25 cellular contexts compared by ENCODE assay signal in genomic region chr11:69388210-69388609, GRCh38.
A peak's percentile ranks its signal among the peaks of the same experiment; 100 is the strongest.
DNase-seq lines count a peak whose midpoint lies in the region; ATAC-seq, FAIRE-seq and TF ChIP-seq lines count a peak whose summit lies in the region.
"Had no signal": no experiment of that assay in that cellular context is flagged by ENCODE, and none has a peak within 500 bp of the region (broad histone marks: within the 10 kb centered on the region; RNA-seq: fewer than 3 reads in every experiment).

No MANE protein-coding gene starts in this region.

- H3K9me2 ChIP-seq in HCT116 (ENCODE audit: insufficient read depth) = no peaks in the 10 kb centered on the region
- H3K9me2 ChIP-seq in SK-N-SH = no peaks in the 10 kb centered on the region

- no peak for FAIRE-seq in K562 (lab: Jason Lieb, UNC)
- FAIRE-seq: A549, GM12892, H1 had no signal

- H3F3A ChIP-seq in SK-N-SH (replicated peaks; ENCODE audit: insufficient read depth) = no peaks in the 10 kb centered on the region

- H3K9me3 Mint-ChIP-seq in progenitor cell of endocrine pancreas (ENCODE audit: low read depth) = peaks cover 17% of the 10 kb centered on the region

- H3K9me1 ChIP-seq in K562 (ENCODE audit: control insufficient read depth, insufficient read depth, low read length) = no peaks in the 10 kb centered on the region

- peaks cover 3% of the 10 kb centered on the region for H3K36me3 Mint-ChIP-seq in progenitor cell of endocrine pancreas (ENCODE audit: insufficient read depth)

- H2AFZ ChIP-seq in HCT116 (ENCODE audit: low read depth, low read length, poor library complexity, severe bottlenecking) (no peak overlapping the region), K562 (ENCODE audit: low read depth, low read length) (no peak overlapping the region), SK-N-SH (ENCODE audit: low read depth) (no peak overlapping the region)
- H2AFZ ChIP-seq: GM23248 had no signal

- no peak overlapping the region for H3K9ac ChIP-seq in HCT116 (ENCODE audit: low read length)
- H3K9ac ChIP-seq in K562 (ENCODE audit: insufficient read depth in 1 of 2, low read depth in 2 of 2, low read length in 2 of 2) = no peak overlapping the region
- no peak overlapping the region for H3K9ac ChIP-seq in SK-N-SH
- H3K9ac ChIP-seq: GM23248 had no signal

- in situ Hi-C loops in K562 (cut with MboI) = no loop called here

- no peaks in the 10 kb centered on the region for H3K36me3 ChIP-seq in HCT116 (ENCODE audit: control insufficient read depth in 1 of 2, insufficient read depth in 2 of 2, low read length in 2 of 2)
- H3K36me3 ChIP-seq in K562 (ENCODE audit: control insufficient read depth, insufficient read depth, low read length) = no peaks in the 10 kb centered on the region; the same call in 2 of the 3 replicates
- H3K36me3 ChIP-seq in SK-N-SH (replicated peaks in 1 of 2; ENCODE audit: control insufficient read depth in 1 of 2, insufficient read depth in 2 of 2, low read length in 1 of 2) = no peaks in the 10 kb centered on the region

- H3K4me3 Mint-ChIP-seq in progenitor cell of endocrine pancreas (ENCODE audit: low read depth) = no peak overlapping the region
- H3K4me3 Mint-ChIP-seq: CD4-positive, alpha-beta memory T cell; HFFc6 had no signal

- intact Hi-C loops in HCT116 (cut with micrococcal nuclease) (no loop called here), K562 (cut with micrococcal nuclease) (no loop called here)

- H3K27ac Mint-ChIP-seq in progenitor cell of endocrine pancreas = peak overlapping the region; percentile 94
- H3K27ac Mint-ChIP-seq: CD4-positive, alpha-beta memory T cell; HFFc6 had no signal

- peaks cover 0 to 18% of the 10 kb centered on the region in 2 experiments; a peak in 1 of 4 replicates for H3K9me3 ChIP-seq in HCT116 (ENCODE audit: control insufficient read depth in 1 of 2, insufficient read depth in 1 of 2, low read depth in 1 of 2, low read length in 2 of 2)
- peaks cover 16% of the 10 kb centered on the region for H3K9me3 ChIP-seq in K562 (replicated peaks; ENCODE audit: control insufficient read depth, insufficient read depth, low read depth, low read length)
- H3K9me3 ChIP-seq in SK-N-SH = no peaks in the 10 kb centered on the region

- TF ChIP-seq CTCF in HCT116 (IDR thresholded peaks at IDR 0.05 in 2 of 3, conservative IDR thresholded peaks at IDR 0.05 in 1 of 3; ENCODE audit: borderline replicate concordance in 1 of 3, insufficient read depth in 1 of 3, low read depth in 2 of 3, low read length in 2 of 3) (no peak), K562 (IDR thresholded peaks at IDR 0.05 in 2 of 3, conservative IDR thresholded peaks at IDR 0.05 in 1 of 3; ENCODE audit: insufficient read depth in 2 of 3, low read depth in 1 of 3, low read length in 3 of 3) (no peak), progenitor cell of endocrine pancreas (IDR thresholded peaks at IDR 0.05; ENCODE audit: unreplicated experiment) (no peak), SK-N-SH (IDR thresholded peaks at IDR 0.05) (no peak)

- TF ChIP-seq EP300 in K562 (IDR thresholded peaks at IDR 0.05; ENCODE audit: low read length) (no peak), SK-N-SH (IDR thresholded peaks at IDR 0.05; ENCODE audit: borderline replicate concordance in 1 of 2, low read depth in 1 of 2, low read length in 1 of 2) (no peak)

- POLR2A ChIA-PET in HCT116 (lab: Charles Lee) (no interaction called here), K562 (lab: Yijun Ruan, JAX) (interaction anchor here (1.2 kb wide), 1 partner anchor 77 kb away, joined by 3 read pairs; no protein-coding TSS in a partner anchor), SK-N-SH (lab: Yijun Ruan, JAX) (no interaction called here)

- H3K79me2 ChIP-seq in HCT116 (ENCODE audit: insufficient read depth, low read length) (no peaks in the 10 kb centered on the region), K562 (ENCODE audit: control insufficient read depth, insufficient read depth, low read length) (peaks cover 3% of the 10 kb centered on the region; the same call in 2 of the 3 replicates), SK-N-SH (ENCODE audit: insufficient read depth) (no peaks in the 10 kb centered on the region)

- DNase-seq in HCT116 (ENCODE audit: low read depth, low spot score) (no peak), OCI-M1 (lab: John Stamatoyannopoulos, UW) (peak; percentile 74), K562 (ENCODE audit: extremely low read depth in 1 of 4, low spot score in 3 of 4) (no peak), progenitor cell of endocrine pancreas (ENCODE audit: low spot score, unreplicated experiment) (no peak), SK-N-SH (no peak), NCI-H187 (lab: John Stamatoyannopoulos, UW) (no peak)
- DNase-seq in stimulated activated CD4-positive, alpha-beta T cell treated with anti-CD3 and anti-CD28 coated beads, Interleukin-4, amount 100 ng/mL, for 1 hour = no peak
- DNase-seq: 8988T; ACHN; AML-193; C1 segment of cervical spinal cord; CD4-positive, alpha-beta memory T cell; COR-L47; DMS153; DMS79; EL; GF-D8; GM23248; H7; HCEC 1CT; HFFc6 had no signal

- RAD21 ChIA-PET in HCT116 (lab: Charles Lee; ENCODE audit: low non-redundant PET in 1 of 2, low total read pairs in 2 of 2, uncharacterized antibody in 2 of 2, unreplicated experiment in 2 of 2) = no interaction called here

- H3K4me1 Mint-ChIP-seq in progenitor cell of endocrine pancreas (ENCODE audit: low read depth) = peaks cover 19% of the 10 kb centered on the region
- H3K4me1 Mint-ChIP-seq: CD4-positive, alpha-beta memory T cell had no signal

- H3K4me3 ChIP-seq in HCT116 (replicated peaks in 1 of 2; ENCODE audit: low read depth in 1 of 2, low read length in 2 of 2) (no peak overlapping the region), K562 (no peak overlapping the region), SK-N-SH (ENCODE audit: low read depth in 2 of 2, low read length in 1 of 2) (no peak overlapping the region)
- H3K4me3 ChIP-seq: A549, GM23248 had no signal

- BruUV-seq in HCT116 (replicated peaks; lab: Mats Ljungman, UMichigan) = no TSS peak
- no TSS peak for BruUV-seq in K562 (replicated peaks; lab: Mats Ljungman, UMichigan)

- H4K20me1 ChIP-seq in HCT116 (ENCODE audit: insufficient read depth) = no peaks in the 10 kb centered on the region
- no peaks in the 10 kb centered on the region for H4K20me1 ChIP-seq in K562 (replicated peaks; ENCODE audit: control insufficient read depth, insufficient read depth, low read length)
- H4K20me1 ChIP-seq in SK-N-SH (ENCODE audit: insufficient read depth) = no peaks in the 10 kb centered on the region

- no peak for ATAC-seq in HCT116
- no peak for ATAC-seq in K562
- ATAC-seq in GM21529 (IDR thresholded peaks at IDR 0.05; ENCODE audit: unreplicated experiment) = no peak
- ATAC-seq: A549 had no signal

- no peak for TF ChIP-seq POLR2A in HCT116 (IDR thresholded peaks at IDR 0.05; ENCODE audit: borderline replicate concordance, extremely low read depth, insufficient read depth, insufficient read length)
- no peak for TF ChIP-seq POLR2A in K562 (conservative IDR thresholded peaks at IDR 0.05)

- H3K27ac ChIP-seq in HCT116 (ENCODE audit: low read depth, low read length) = no peak overlapping the region
- no peak overlapping the region for H3K27ac ChIP-seq in K562 (ENCODE audit: extremely low read depth, low read depth, low read length)
- H3K27ac ChIP-seq in SK-N-SH (ENCODE audit: low read depth in 2 of 2, low read length in 1 of 2) = no peak overlapping the region
- H3K27ac ChIP-seq: A549, GM23248 had no signal

- peaks cover 0 to under 1% of the 10 kb centered on the region in 2 experiments; a peak in 2 of 4 replicates for H3K4me1 ChIP-seq in HCT116 (ENCODE audit: control insufficient read depth in 1 of 2, insufficient read depth in 2 of 2, low read length in 2 of 2)
- H3K4me1 ChIP-seq in K562 (replicated peaks in 1 of 2; ENCODE audit: control insufficient read depth in 2 of 2, insufficient read depth in 2 of 2, low read length in 2 of 2) = peaks cover 8 to 38% of the 10 kb centered on the region in 2 experiments; a peak in 4 of 5 replicates
- H3K4me1 ChIP-seq in SK-N-SH (ENCODE audit: control insufficient read depth in 1 of 2, insufficient read depth in 2 of 2, low read depth in 1 of 2, low read length in 1 of 2) = peaks cover 0 to under 1% of the 10 kb centered on the region in 2 experiments; a peak in 1 of 4 replicates
- H3K4me1 ChIP-seq: A549 had no signal

- CTCF ChIA-PET in HCT116 (lab: Charles Lee) = no interaction called here
- CTCF ChIA-PET in K562 (lab: Yijun Ruan, JAX; ENCODE audit: low intra/inter-chr PET ratio) = no interaction called here
- CTCF ChIA-PET in SK-N-SH (lab: Yijun Ruan, JAX) = interaction anchor here (1.2 kb wide), 1 partner anchor 254 kb away, joined by 4 read pairs; no protein-coding TSS in a partner anchor

- TF ChIP-seq RAD21 in HCT116 (IDR thresholded peaks at IDR 0.05; ENCODE audit: low read depth) (no peak), K562 (CRISPR knock-in tag; conservative IDR thresholded peaks at IDR 0.05 in 1 of 2, IDR thresholded peaks at IDR 0.05 in 1 of 2) (no peak), SK-N-SH (IDR thresholded peaks at IDR 0.05; ENCODE audit: low read length) (no peak)

- H3K4me2 ChIP-seq in HCT116 (ENCODE audit: low read length) = no peak overlapping the region
- no peak overlapping the region for H3K4me2 ChIP-seq in K562 (ENCODE audit: insufficient read depth, low read length)
- H3K4me2 ChIP-seq in SK-N-SH = no peak overlapping the region
- H3K4me2 ChIP-seq: A549 had no signal

- no peaks in the 10 kb centered on the region for H3K27me3 ChIP-seq in HCT116 (ENCODE audit: insufficient read depth, low read length)
- no peaks in the 10 kb centered on the region for H3K27me3 ChIP-seq in K562 (ENCODE audit: control insufficient read depth in 2 of 2, insufficient read depth in 2 of 2, low read length in 2 of 2)
- no peaks in the 10 kb centered on the region for H3K27me3 ChIP-seq in SK-N-SH (ENCODE audit: insufficient read depth)

- H3K27me3 Mint-ChIP-seq in progenitor cell of endocrine pancreas = peaks cover 6% of the 10 kb centered on the region

TF ChIP-seq in HCT116, 20 proteins besides CTCF, POLR2A, EP300 and RAD21:
- TF ChIP-seq FOSL1 (IDR thresholded peaks at IDR 0.05; ENCODE audit: low read depth) (no peak), CBX3 (IDR thresholded peaks at IDR 0.05; ENCODE audit: low read depth) (peak; percentile 59; the same call in 1 of the 2 replicates)

TF ChIP-seq in K562, 482 proteins besides CTCF, POLR2A, EP300 and RAD21 (continues in another document):
- TF ChIP-seq ARNT (IDR thresholded peaks at IDR 0.05) (no peak), NR2C2 (CRISPR knock-in tag; IDR thresholded peaks at IDR 0.05) (no peak), NR2C2 (tag; IDR thresholded peaks at IDR 0.05) (no peak), CBX3 (IDR thresholded peaks at IDR 0.05; ENCODE audit: borderline replicate concordance in 1 of 2, low read length in 2 of 2) (peak in 1 of 2 experiments; percentile 94; a peak in 2 of 3 replicates), TRIM28 (IDR thresholded peaks at IDR 0.05) (peak; percentile 94), PPARD (CRISPR knock-in tag; IDR thresholded peaks at IDR 0.05) (no peak)

TF ChIP-seq in SK-N-SH, 30 proteins besides CTCF, POLR2A, EP300 and RAD21 (continues in another document):
- TF ChIP-seq CHD2 (IDR thresholded peaks at IDR 0.05; ENCODE audit: low read length, partially characterized antibody) (no peak), ELF1 (IDR thresholded peaks at IDR 0.05) (no peak), EZH2phosphoT487 (IDR thresholded peaks at IDR 0.05; ENCODE audit: borderline replicate concordance, low read depth) (no peak), JUND (IDR thresholded peaks at IDR 0.05) (no peak), GATA2 (CRISPR knock-in tag; IDR thresholded peaks at IDR 0.05) (no peak)
